7 cellular contexts compared by ENCODE assay signal in the genomic region with DNA sequence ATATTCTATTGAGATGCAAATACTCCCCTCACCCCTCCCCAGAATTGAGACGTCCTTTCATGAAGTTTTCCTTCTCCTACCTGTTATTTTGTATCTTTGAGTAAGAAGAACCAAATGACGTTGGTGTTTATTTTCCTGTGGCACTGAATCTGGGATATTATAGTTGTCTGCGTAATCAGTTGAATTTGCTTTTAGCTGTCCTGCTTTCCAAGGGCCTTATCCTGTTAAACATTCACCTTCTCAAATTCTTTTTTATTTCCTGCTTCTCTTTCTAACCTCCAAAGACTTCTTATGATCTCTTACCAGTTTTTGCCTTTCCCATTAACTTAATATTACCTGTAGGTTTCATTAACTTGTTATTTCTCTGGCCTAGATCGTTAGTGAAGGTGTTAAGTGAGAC. TPM values are rescaled to one million over a fixed set of nuclear protein-coding genes. Genes with fewer than 3 reads are reported as not detected.
"Had no signal": no experiment of that assay in that cellular context is flagged by ENCODE, and none has a peak within 500 bp of the region (broad histone marks: within the 10 kb centered on the region; RNA-seq: fewer than 3 reads in every experiment).

No MANE protein-coding gene starts in this region.

- FAIRE-seq: H1, H54, HepG2 had no signal

- H3K36me3 Mint-ChIP-seq: IgD-negative memory B cell had no signal

- H3K4me3 Mint-ChIP-seq: GM23338, H9, IgD-negative memory B cell had no signal

- DNase-seq: H9, HCEC 1CT had no signal

- H3K27ac Mint-ChIP-seq: GM23338, H9, IgD-negative memory B cell had no signal

- H3K4me1 Mint-ChIP-seq: GM23338, H9, IgD-negative memory B cell had no signal

- H3K27me3 Mint-ChIP-seq: IgD-negative memory B cell had no signal

- ATAC-seq: GM23338, HepG2 had no signal

- H3K4me3 ChIP-seq: GM23338 had no signal

- H3K9me3 Mint-ChIP-seq: GM23338, H9 had no signal

RNA-seq across cellular contexts. Expression of gene TENM2, which starts 57.8 kb away (rescaled TPM):
- total RNA-seq: HepG2 had no signal
